In genomic region chr16:1959269-1960039, GRCh38 we compare ENCODE assay signal across 1 cellular context.
TF ChIP-seq lines count a peak whose summit lies in the region.

Gene NDUFB10, plus strand, starts transcription at chr16:1959538. Its CDS starts 87 bp downstream, at chr16:1959625.

TF ChIP-seq in HepG2, 621 proteins besides CTCF, POLR2A, EP300 and RAD21 (continued from another document and continues in another):
- peak; percentile 93 for TF ChIP-seq ARID4A (CRISPR knock-in tag; IDR thresholded peaks at IDR 0.05; ENCODE audit: borderline replicate concordance)
- TF ChIP-seq CERS6 (CRISPR knock-in tag; IDR thresholded peaks at IDR 0.05) = no peak
- TF ChIP-seq ZNF337 (CRISPR knock-in tag; IDR thresholded peaks at IDR 0.05; ENCODE audit: borderline replicate concordance, low read depth) = 0 out of 2 replicates have a peak, but pooled peaks have one; percentile 44
- TF ChIP-seq KAT2B (IDR thresholded peaks at IDR 0.05; ENCODE audit: borderline replicate concordance, low read depth, low read length) = no peak
- no peak; the same call in 1 of the 2 replicates for TF ChIP-seq ZNF737 (CRISPR knock-in tag; IDR thresholded peaks at IDR 0.05; ENCODE audit: borderline replicate concordance)
- TF ChIP-seq ZNF501 (CRISPR knock-in tag; IDR thresholded peaks at IDR 0.05) = peak; percentile 85
- peak; percentile 100 for TF ChIP-seq ZFY (CRISPR knock-in tag; IDR thresholded peaks at IDR 0.05)
- no peak for TF ChIP-seq NCOA5 (CRISPR knock-in tag; IDR thresholded peaks at IDR 0.05)
- TF ChIP-seq DNMT1 (CRISPR knock-in tag; IDR thresholded peaks at IDR 0.05) = no peak
- no peak for TF ChIP-seq ZNF720 (CRISPR knock-in tag; IDR thresholded peaks at IDR 0.05)
- peak; percentile 65 for TF ChIP-seq ZMYM4 (CRISPR knock-in tag; IDR thresholded peaks at IDR 0.05)
- TF ChIP-seq CBX5 (CRISPR knock-in tag; IDR thresholded peaks at IDR 0.05; ENCODE audit: borderline replicate concordance) = no peak
- no peak for TF ChIP-seq HNF1A (IDR thresholded peaks at IDR 0.05; ENCODE audit: low read depth)
- TF ChIP-seq HNF1A (CRISPR knock-in tag; IDR thresholded peaks at IDR 0.05; ENCODE audit: borderline replicate concordance) = peak; percentile 41; the same call in 1 of the 2 replicates
- no peak; the same call in 1 of the 2 replicates for TF ChIP-seq GPN1 (CRISPR knock-in tag; IDR thresholded peaks at IDR 0.05; ENCODE audit: borderline replicate concordance)
- TF ChIP-seq SRSF9 (IDR thresholded peaks at IDR 0.05; ENCODE audit: borderline replicate concordance, insufficient read depth, low read depth, low read length, poor library complexity, severe bottlenecking) = no peak
- TF ChIP-seq ZNF235 (CRISPR knock-in tag; IDR thresholded peaks at IDR 0.05; ENCODE audit: borderline replicate concordance) = peak; percentile 23; the same call in 1 of the 2 replicates
- no peak for TF ChIP-seq SIN3B (IDR thresholded peaks at IDR 0.05; ENCODE audit: low read length)
- TF ChIP-seq ZBTB33 (CRISPR knock-in tag; IDR thresholded peaks at IDR 0.05) = peak; percentile 32; the same call in 1 of the 2 replicates
- TF ChIP-seq SNRNP70 (IDR thresholded peaks at IDR 0.05; ENCODE audit: low read depth, low read length) = no peak
- no peak for TF ChIP-seq GLMP (CRISPR knock-in tag; IDR thresholded peaks at IDR 0.05; ENCODE audit: borderline replicate concordance)
- TF ChIP-seq ZNF558 (CRISPR knock-in tag; IDR thresholded peaks at IDR 0.05; ENCODE audit: borderline replicate concordance) = peak; percentile 57; the same call in 1 of the 2 replicates
- TF ChIP-seq ZBTB7B (CRISPR knock-in tag; IDR thresholded peaks at IDR 0.05) = peak; percentile 22; the same call in 1 of the 2 replicates
- TF ChIP-seq ZBTB26 (CRISPR knock-in tag; IDR thresholded peaks at IDR 0.05; ENCODE audit: borderline replicate concordance) = no peak
- TF ChIP-seq ZNF800 (CRISPR knock-in tag; IDR thresholded peaks at IDR 0.05) = peak; percentile 87
- TF ChIP-seq ZNF367 (CRISPR knock-in tag; IDR thresholded peaks at IDR 0.05; ENCODE audit: borderline replicate concordance) = no peak
- peak; percentile 88 for TF ChIP-seq YY1 (IDR thresholded peaks at IDR 0.05; ENCODE audit: insufficient read depth, insufficient replicate concordance, low read depth, low read length)
- no peak for TF ChIP-seq KDM1A (CRISPR knock-in tag; IDR thresholded peaks at IDR 0.05)
- no peak for TF ChIP-seq SMAD9 (CRISPR knock-in tag; IDR thresholded peaks at IDR 0.05)
- TF ChIP-seq CHD2 (IDR thresholded peaks at IDR 0.05; ENCODE audit: low read depth, low read length) = no peak
- TF ChIP-seq HIVEP1 (CRISPR knock-in tag; IDR thresholded peaks at IDR 0.05) = no peak
- TF ChIP-seq TAF15 (IDR thresholded peaks at IDR 0.05; ENCODE audit: low read depth, low read length, poor library complexity, severe bottlenecking) = no peak
- peak; percentile 69; the same call in 1 of the 2 replicates for TF ChIP-seq ZBTB43 (CRISPR knock-in tag; conservative IDR thresholded peaks at IDR 0.05)
- TF ChIP-seq DPF2 (CRISPR knock-in tag; IDR thresholded peaks at IDR 0.05; ENCODE audit: borderline replicate concordance, low read depth) = no peak
- no peak for TF ChIP-seq ZNF20 (CRISPR knock-in tag; IDR thresholded peaks at IDR 0.05)
- TF ChIP-seq CHD4 (IDR thresholded peaks at IDR 0.05; ENCODE audit: borderline replicate concordance, low read length) = no peak
- TF ChIP-seq ZNF18 (CRISPR knock-in tag; IDR thresholded peaks at IDR 0.05; ENCODE audit: insufficient replicate concordance) = peak; percentile 40
- peak; percentile 86 for TF ChIP-seq ZNF224 (CRISPR knock-in tag; IDR thresholded peaks at IDR 0.05)
- TF ChIP-seq NFKB2 (CRISPR knock-in tag; IDR thresholded peaks at IDR 0.05; ENCODE audit: borderline replicate concordance) = peak; percentile 84; the same call in 1 of the 2 replicates
- no peak for TF ChIP-seq EEA1 (CRISPR knock-in tag; IDR thresholded peaks at IDR 0.05; ENCODE audit: borderline replicate concordance)
- no peak for TF ChIP-seq SOX6 (IDR thresholded peaks at IDR 0.05)
- peak; percentile 33; the same call in 1 of the 2 replicates for TF ChIP-seq SOX6 (CRISPR knock-in tag; IDR thresholded peaks at IDR 0.05)
- TF ChIP-seq CEBPB (IDR thresholded peaks at IDR 0.05; ENCODE audit: borderline replicate concordance, low read depth, low read length) = no peak
- TF ChIP-seq ATF7-NPFF (CRISPR knock-in tag; IDR thresholded peaks at IDR 0.05; ENCODE audit: low read depth) = peak; percentile 78
- no peak for TF ChIP-seq ZNF253 (CRISPR knock-in tag; IDR thresholded peaks at IDR 0.05; ENCODE audit: borderline replicate concordance)
- no peak for TF ChIP-seq GTF2F1 (IDR thresholded peaks at IDR 0.05; ENCODE audit: low read length)
